ENCODE assay signal across 26 cellular contexts in genomic region chr9:76773051-76773450, GRCh38. TPM values are rescaled to one million over a fixed set of nuclear protein-coding genes. Genes with fewer than 3 reads are reported as not detected.
DNase-seq lines count a peak whose midpoint lies in the region; ATAC-seq and TF ChIP-seq lines count a peak whose summit lies in the region.
"Had no signal": no experiment of that assay in that cellular context is flagged by ENCODE, and none has a peak within 500 bp of the region (broad histone marks: within the 10 kb centered on the region; RNA-seq: fewer than 3 reads in every experiment).

No MANE protein-coding gene starts in this region.

- no peak for ATAC-seq in HG02981 (IDR thresholded peaks at IDR 0.05; ENCODE audit: unreplicated experiment)
- no peak for ATAC-seq in HG02678 (IDR thresholded peaks at IDR 0.05; ENCODE audit: unreplicated experiment)
- ATAC-seq: foreskin keratinocyte; stimulated activated naive CD8-positive, alpha-beta T cell treated with anti-CD3 and anti-CD28 coated beads, Interleukin-15, Interleukin-2, amounts not matched to agents 100 U/mL and 50 U/mL, for 24 hours had no signal

- POLR2A ChIA-PET in BJ (lab: Charles Lee): no interaction called here

- in situ Hi-C loops in astrocyte of the spinal cord (cut with HindIII; ENCODE audit: low sequenced_read_pairs): no loop called here

- CTCF ChIA-PET in BJ (lab: Yijun Ruan, JAX): interaction anchor here (1.4 kb wide), 1 partner anchor 10 kb away, joined by 5 read pairs; the partner anchor contains the start of gene PCA3

- no peaks in the 10 kb centered on the region for H3K36me3 ChIP-seq in BJ (ENCODE audit: control insufficient read depth, insufficient read depth, low read length)
- H3K36me3 ChIP-seq: breast epithelium, tibial nerve had no signal

- DNase-seq in BJ (ENCODE audit: low read depth) (peak; percentile 23), astrocyte of the spinal cord (ENCODE audit: low read depth, low spot score) (peak; percentile 69), fibroblast of villous mesenchyme (ENCODE audit: low read depth) (peak; percentile 4), renal cortical epithelial cell (ENCODE audit: low read depth) (peak; percentile 91), anterior cingulate cortex (lab: John Stamatoyannopoulos, UW) (no peak), D341Med (ENCODE audit: low spot score) (no peak)
- DNase-seq: activated CD4-positive, alpha-beta T cell treated with anti-CD3 and anti-CD28 coated beads, Interleukin-2, amount 10 ng/mL, durations not matched to agents 7 days and 5 days; activated naive CD8-positive, alpha-beta T cell treated with anti-CD3 and anti-CD28 coated beads, Interleukin-2, amount 10 ng/mL, durations not matched to agents 7 days and 5 days; endodermal cell; foreskin keratinocyte; hypothalamus; KBM-7; NCI-H146; NCI-H524; nucleus accumbens; stimulated activated CD4-positive, alpha-beta T cell treated with anti-CD3 and anti-CD28 coated beads, Interleukin-12 subunit alpha, Interleukin-12 subunit beta, amount 100 ng/mL, for 4 hours; stimulated activated CD4-positive, alpha-beta T cell treated with anti-CD3 and anti-CD28 coated beads, Interleukin-4, amount 100 ng/mL, for 4 hours; stimulated activated naive CD8-positive, alpha-beta T cell treated with anti-CD3 and anti-CD28 coated beads, Interleukin-15, Interleukin-2, amounts not matched to agents 100 U/mL and 50 U/mL, for 24 hours had no signal

- H3K4me3 ChIP-seq in BJ (ENCODE audit: low read depth, low read length) (no peak overlapping the region), astrocyte of the spinal cord (ENCODE audit: low read depth, low read length) (no peak overlapping the region), fibroblast of villous mesenchyme (ENCODE audit: low read depth, low read length) (no peak overlapping the region)
- H3K4me3 ChIP-seq: breast epithelium, coronary artery, SK-N-MC, tibial nerve had no signal

- TF ChIP-seq CTCF in BJ (IDR thresholded peaks at IDR 0.05; ENCODE audit: insufficient read depth, low read depth, low read length): no peak
- no peak for TF ChIP-seq CTCF in astrocyte of the spinal cord (IDR thresholded peaks at IDR 0.05; ENCODE audit: low read depth, low read length)
- TF ChIP-seq CTCF in fibroblast of villous mesenchyme (IDR thresholded peaks at IDR 0.05; ENCODE audit: insufficient read depth, low read depth, low read length): no peak

- H3K27me3 ChIP-seq in BJ (ENCODE audit: control insufficient read depth, insufficient read depth, low read length): no peaks in the 10 kb centered on the region
- H3K27me3 ChIP-seq: breast epithelium, foreskin keratinocyte, tibial nerve had no signal

RNA-seq across cellular contexts. Expression of gene PCA3, which starts 8.8 kb away (rescaled TPM):
- not detected in 2 replicates for polyA plus RNA-seq in BJ (2011; rRNA removed)
- polyA minus RNA-seq in BJ (2011; rRNA and poly(A)+ RNA removed): not detected in 2 replicates
- total RNA-seq in fibroblast of villous mesenchyme: under 0.01 TPM in 1 of 2 replicates, not detected in the other
- total RNA-seq in renal cortical epithelial cell: 0.05 TPM in 1 of 2 replicates, not detected in the other
- total RNA-seq: activated CD4-positive, alpha-beta T cell treated with anti-CD3 and anti-CD28 coated beads, Interleukin-2, amount 10 ng/mL, durations not matched to agents 7 days and 5 days; activated naive CD8-positive, alpha-beta T cell treated with anti-CD3 and anti-CD28 coated beads, Interleukin-2, amount 10 ng/mL, durations not matched to agents 7 days and 5 days; endodermal cell; foreskin keratinocyte; RPMI7951; T-helper 2 cell treated with Interferon-gamma antibody and Interleukin-4, amounts not matched to agents 100 ng/mL and 5 ng/mL, for 36 hours had no signal
- polyA plus RNA-seq: foreskin keratinocyte had no signal

Comparison
In these comparisons a context has a peak if more than half of its experiments do, and no peak if none do; other contexts are left out.
1. DNase-seq: peak in BJ (single experiment), astrocyte of the spinal cord (single experiment), fibroblast of villous mesenchyme (single experiment) and renal cortical epithelial cell (single experiment); none in anterior cingulate cortex (0 of 58) and D341Med (single experiment).